13 cellular contexts compared by ENCODE assay signal in the genomic region with DNA sequence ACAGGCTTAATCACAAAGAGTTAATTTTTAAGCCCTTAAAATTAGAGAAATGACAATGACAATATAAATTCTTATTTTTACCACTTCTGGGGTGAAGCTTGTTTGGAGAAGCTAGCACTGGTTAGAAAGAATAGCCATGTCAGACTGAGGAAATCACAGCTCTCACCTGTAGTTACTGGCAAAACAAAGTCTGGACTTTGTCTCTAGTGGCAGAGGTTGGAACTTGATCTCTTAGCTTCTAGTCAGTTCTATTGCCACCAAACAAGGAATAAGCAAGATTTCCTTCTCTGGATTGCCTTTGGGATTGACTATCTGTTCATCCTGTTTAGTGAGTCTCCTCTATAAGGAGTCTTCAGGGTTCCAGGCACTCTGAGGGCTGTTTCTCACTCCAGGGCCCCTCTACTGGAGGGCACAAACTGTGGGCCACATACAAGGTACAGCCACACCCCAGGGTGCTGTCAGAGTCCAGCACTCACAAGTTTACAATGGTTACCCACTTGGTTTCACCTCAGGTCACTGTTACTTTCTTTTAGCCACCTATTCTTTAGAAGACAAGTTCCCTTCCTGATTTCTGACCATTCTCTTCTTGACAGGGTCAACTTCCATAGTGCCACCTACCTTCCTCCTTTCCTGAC.
DNase-seq lines count a peak whose midpoint lies in the region; ATAC-seq and TF ChIP-seq lines count a peak whose summit lies in the region.
"Had no signal": no experiment of that assay in that cellular context is flagged by ENCODE, and none has a peak within 500 bp of the region (broad histone marks: within the 10 kb centered on the region; RNA-seq: fewer than 3 reads in every experiment).

No MANE protein-coding gene starts in this region.

- TF ChIP-seq POLR2A in testis (IDR thresholded peaks at IDR 0.05), result no peak

- no peaks in the 10 kb centered on the region for H3K27me3 ChIP-seq in SJSA1 (replicated peaks)
- no peaks in the 10 kb centered on the region for H3K27me3 ChIP-seq in testis
- H3K27me3 ChIP-seq: SJCRH30 had no signal

- DNase-seq in DMS53 treated with DMSO at 0.1 percent for 48 hours (lab: John Stamatoyannopoulos, UW; ENCODE audit: unreplicated experiment) (peak; percentile 37), SJSA1 (ENCODE audit: low read depth in 1 of 2, low spot score in 2 of 2) (no peak), fibroblast of mammary gland (ENCODE audit: low read depth) (no peak), progenitor cell of endocrine pancreas (ENCODE audit: low spot score, unreplicated experiment) (no peak), testis (no peak), UCSD-AML1 (lab: John Stamatoyannopoulos, UW; ENCODE audit: unreplicated experiment) (no peak)
- DNase-seq: activated CD4-positive, alpha-beta T cell treated with anti-CD3 and anti-CD28 coated beads for 48 hours; activated naive CD4-positive, alpha-beta T cell treated with anti-CD3 and anti-CD28 coated beads for 36 hours; nucleus accumbens; SJCRH30 had no signal

- no peaks in the 10 kb centered on the region for H3K36me3 ChIP-seq in SJSA1
- no peaks in the 10 kb centered on the region for H3K36me3 ChIP-seq in testis (ENCODE audit: low read depth, missing control alignments)
- H3K36me3 ChIP-seq: SJCRH30 had no signal

- H3K4me1 ChIP-seq in SJSA1 (replicated peaks) (peaks cover 13% of the 10 kb centered on the region), testis (no peaks in the 10 kb centered on the region)

- H3K9me3 ChIP-seq in SJSA1 (replicated peaks) (no peaks in the 10 kb centered on the region), testis (no peaks in the 10 kb centered on the region)

- TF ChIP-seq CTCF in fibroblast of mammary gland (conservative IDR thresholded peaks at IDR 0.05; ENCODE audit: control insufficient read depth, insufficient read depth, low read depth, low read length), result peak; percentile 9
- peak; percentile 50 for TF ChIP-seq CTCF in progenitor cell of endocrine pancreas (IDR thresholded peaks at IDR 0.05; ENCODE audit: unreplicated experiment)
- TF ChIP-seq CTCF in testis (IDR thresholded peaks at IDR 0.05), result no peak

- no peak overlapping the region for H3K27ac Mint-ChIP-seq in progenitor cell of endocrine pancreas
- H3K27ac Mint-ChIP-seq: activated naive CD4-positive, alpha-beta T cell treated with anti-CD3 and anti-CD28 coated beads for 36 hours; IgD-negative memory B cell had no signal

- H3K4me3 ChIP-seq in SJSA1 (no peak overlapping the region), fibroblast of mammary gland (ENCODE audit: control insufficient read depth, low read depth, low read length) (no peak overlapping the region), testis (no peak overlapping the region)
- H3K4me3 ChIP-seq: SJCRH30 had no signal

- intact Hi-C loops in testis (cut with DNase I; ENCODE audit: low total_unique reads), result no loop called here

- H3K27ac ChIP-seq in SJSA1 (peak overlapping the region; percentile 20; the same call in 1 of the 2 replicates), testis (no peak overlapping the region)
- H3K27ac ChIP-seq: SJCRH30 had no signal

- no peaks in the 10 kb centered on the region for H3K9me3 Mint-ChIP-seq in progenitor cell of endocrine pancreas (ENCODE audit: low read depth)
- H3K9me3 Mint-ChIP-seq: activated naive CD4-positive, alpha-beta T cell treated with anti-CD3 and anti-CD28 coated beads for 36 hours; IgD-negative memory B cell had no signal

- H3K4me3 Mint-ChIP-seq in progenitor cell of endocrine pancreas (ENCODE audit: low read depth), result no peak overlapping the region
- H3K4me3 Mint-ChIP-seq: activated naive CD4-positive, alpha-beta T cell treated with anti-CD3 and anti-CD28 coated beads for 36 hours; IgD-negative memory B cell had no signal

- ATAC-seq in HG02571 (IDR thresholded peaks at IDR 0.05; ENCODE audit: unreplicated experiment) (no peak), GM19397 (IDR thresholded peaks at IDR 0.05; ENCODE audit: unreplicated experiment) (no peak)

- no peaks in the 10 kb centered on the region for H3K27me3 Mint-ChIP-seq in progenitor cell of endocrine pancreas
- H3K27me3 Mint-ChIP-seq: IgD-negative memory B cell had no signal

- no peaks in the 10 kb centered on the region for H3K36me3 Mint-ChIP-seq in progenitor cell of endocrine pancreas (ENCODE audit: insufficient read depth)
- H3K36me3 Mint-ChIP-seq: IgD-negative memory B cell had no signal

- peaks cover 3% of the 10 kb centered on the region for H3K4me1 Mint-ChIP-seq in progenitor cell of endocrine pancreas (ENCODE audit: low read depth)
- H3K4me1 Mint-ChIP-seq: IgD-negative memory B cell had no signal

Comparison
In these comparisons a context has a peak if more than half of its experiments do, and no peak if none do; other contexts are left out.
1. CTCF ChIP-seq: peak in fibroblast of mammary gland (single experiment) and progenitor cell of endocrine pancreas (single experiment); none in testis (0 of 3).